In the genomic region with DNA sequence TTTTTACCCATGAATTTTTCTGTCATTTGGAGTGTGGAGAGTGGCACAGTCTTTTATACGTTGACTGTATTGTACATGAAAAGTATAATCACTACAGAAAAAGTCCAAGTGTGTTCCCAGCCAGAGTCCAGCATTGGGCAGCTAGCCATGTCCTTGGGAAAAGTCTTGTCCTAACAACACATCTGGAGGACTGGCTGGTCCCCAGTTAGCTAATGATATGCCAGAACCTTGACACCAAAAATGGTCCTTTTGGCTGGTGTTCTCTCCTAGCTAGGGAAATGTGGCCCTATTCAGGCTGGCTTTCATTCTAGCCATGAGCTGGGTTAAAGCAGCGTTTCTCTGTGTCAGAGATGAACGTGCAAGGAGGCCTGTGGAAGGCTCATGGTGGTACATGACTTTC, we compare ENCODE assay signal across 31 cellular contexts.
DNase-seq lines count a peak whose midpoint lies in the region; TF ChIP-seq lines count a peak whose summit lies in the region.
"Had no signal": no experiment of that assay in that cellular context is flagged by ENCODE, and none has a peak within 500 bp of the region (broad histone marks: within the 10 kb centered on the region; RNA-seq: fewer than 3 reads in every experiment).

No MANE protein-coding gene starts in this region.

- in situ Hi-C loops in transverse colon (cut with MboI; ENCODE audit: low pct_ligation_motif_present in 1 of 4, low pct_unique_long_range_greater_than_20kb in 1 of 4, low sequenced_read_pairs in 3 of 4) = no loop called here

- H3K9ac ChIP-seq in colonic mucosa (ENCODE audit: low read depth in 2 of 2, low read length in 2 of 2) (no peak overlapping the region), rectal smooth muscle tissue (ENCODE audit: low read length) (no peak overlapping the region)

- DNase-seq in colonic mucosa (peak; percentile 36), left ventricle myocardium inferior (peak; percentile 67), transverse colon (peak; percentile 20), DMS153 (lab: John Stamatoyannopoulos, UW) (no peak), Peyer's patch (no peak), DMS79 treated with DMSO at 0.1 percent for 48 hours (lab: John Stamatoyannopoulos, UW) (no peak), prostate gland (ENCODE audit: low spot score) (no peak)
- DNase-seq: activated B cell treated with CpG ODN at 0.5 μM for 24 hours; activated CD4-positive, alpha-beta T cell treated with anti-CD3 and anti-CD28 coated beads, Interleukin-2, amount 50 U/mL, for 4 hours; activated CD8-positive, alpha-beta memory T cell treated with anti-CD3 and anti-CD28 coated beads, Interleukin-2, amount 10 ng/mL, durations not matched to agents 7 days and 5 days; activated gamma-delta T cell; activated naive CD8-positive, alpha-beta T cell treated with anti-CD3 and anti-CD28 coated beads, Interleukin-2, amount 10 ng/mL, durations not matched to agents 7 days and 5 days; activated T-cell treated with anti-CD3 and anti-CD28 coated beads, Interleukin-2, amount 50 U/mL, for 4 hours; BE2C; CD8-positive, alpha-beta memory T cell; central memory CD4-positive, alpha-beta T cell; dermis blood vessel endothelial cell; DMS 273 treated with DMSO at 0.1 percent for 48 hours; endodermal cell; foreskin melanocyte; hypothalamus; NCI-H1092; NCI-H1694; NCI-H82; posterior cingulate gyrus; stimulated activated CD4-positive, alpha-beta T cell treated with anti-CD3 and anti-CD28 coated beads, Interleukin-15, amount 100 ng/mL, for 24 hours; stimulated activated CD4-positive, alpha-beta T cell treated with anti-CD3 and anti-CD28 coated beads, Interleukin-4, amount 100 ng/mL, for 4 hours had no signal

- H3K27me3 ChIP-seq in colonic mucosa (no peaks in the 10 kb centered on the region), left ventricle myocardium inferior (ENCODE audit: low read depth) (no peaks in the 10 kb centered on the region), rectal smooth muscle tissue (ENCODE audit: control insufficient read depth, insufficient read depth, low read length) (no peaks in the 10 kb centered on the region), transverse colon (no peaks in the 10 kb centered on the region), Peyer's patch (no peaks in the 10 kb centered on the region), prostate gland (replicated peaks; ENCODE audit: insufficient read depth) (no peaks in the 10 kb centered on the region)
- H3K27me3 ChIP-seq: BE2C, vagina had no signal

- H3K9me3 ChIP-seq in colonic mucosa (no peaks in the 10 kb centered on the region), left ventricle myocardium inferior (replicated peaks) (no peaks in the 10 kb centered on the region), transverse colon (no peaks in the 10 kb centered on the region), Peyer's patch (no peaks in the 10 kb centered on the region), prostate gland (no peaks in the 10 kb centered on the region)
- H3K9me3 ChIP-seq: BE2C, vagina had no signal

- intact Hi-C loops in colonic mucosa (cut with DNase I) = no loop called here
- intact Hi-C loops in left ventricle myocardium inferior (cut with micrococcal nuclease) = loop anchor here (10.0 kb wide), 1 partner anchor 143 kb away; the partner anchor contains the start of gene LRCH1
- intact Hi-C loops in transverse colon (cut with DNase I; ENCODE audit: low total_unique reads) = no loop called here
- intact Hi-C loops in prostate gland (cut with DNase I) = no loop called here

- WGBS in transverse colon (ENCODE audit: low coverage in 1 of 2), 2 donors = 76 to 88% methylated on average over 1 to 3 of the region's 3 CpGs
- WGBS in prostate gland = 48% methylated on average over 3 of the region's 3 CpGs

- H3K4me1 ChIP-seq in colonic mucosa (peaks cover 4% of the 10 kb centered on the region), left ventricle myocardium inferior (peaks cover 24% of the 10 kb centered on the region), rectal smooth muscle tissue (ENCODE audit: control insufficient read depth, insufficient read depth, low read length) (peaks cover 15% of the 10 kb centered on the region), transverse colon (peaks cover 0 to 15% (median 7%) of the 10 kb centered on the region in 4 donors), Peyer's patch (peaks cover 0 to 7% (median 0%) of the 10 kb centered on the region in 4 donors), prostate gland (replicated peaks) (no peaks in the 10 kb centered on the region)
- H3K4me1 ChIP-seq: BE2C, vagina had no signal

- TF ChIP-seq CTCF in colonic mucosa (IDR thresholded peaks at IDR 0.05) (no peak), left ventricle myocardium inferior (IDR thresholded peaks at IDR 0.05; ENCODE audit: borderline replicate concordance) (no peak), transverse colon (IDR thresholded peaks at IDR 0.05) (no peak), Peyer's patch (IDR thresholded peaks at IDR 0.05) (no peak), prostate gland (IDR thresholded peaks at IDR 0.05) (no peak)

- H3K27ac ChIP-seq in colonic mucosa (no peak overlapping the region), left ventricle myocardium inferior (replicated peaks) (peak overlapping the region; percentile 61), rectal smooth muscle tissue (ENCODE audit: low read depth, low read length) (peak overlapping the region; percentile 61), transverse colon (peak overlapping the region in 3 of 4 donors; percentile 7 to 45 (median 9)), Peyer's patch (peak overlapping the region in 1 of 4 donors; percentile 19), prostate gland (no peak overlapping the region)
- H3K27ac ChIP-seq: SK-N-MC, vagina had no signal

- H3K36me3 ChIP-seq in colonic mucosa (no peaks in the 10 kb centered on the region), left ventricle myocardium inferior (peaks cover 73% of the 10 kb centered on the region), rectal smooth muscle tissue (ENCODE audit: control insufficient read depth, insufficient read depth, low read length) (peaks cover 7% of the 10 kb centered on the region), transverse colon (peaks cover 0 to 25% (median 9%) of the 10 kb centered on the region in 4 donors), Peyer's patch (peaks cover 0 to 54% (median 0%) of the 10 kb centered on the region in 3 donors), prostate gland (peaks cover 0 to 5% of the 10 kb centered on the region in 2 donors)

- H3K4me3 ChIP-seq in colonic mucosa (no peak overlapping the region), left ventricle myocardium inferior (no peak overlapping the region), rectal smooth muscle tissue (ENCODE audit: low read length) (no peak overlapping the region), transverse colon (no peak overlapping the region), Peyer's patch (no peak overlapping the region), prostate gland (no peak overlapping the region)
- H3K4me3 ChIP-seq: GM12878, SK-N-MC, vagina had no signal

- no peak for TF ChIP-seq EP300 in transverse colon (IDR thresholded peaks at IDR 0.05; ENCODE audit: low read depth)

- TF ChIP-seq POLR2A in transverse colon (IDR thresholded peaks at IDR 0.05) (no peak), Peyer's patch (IDR thresholded peaks at IDR 0.05) (no peak), prostate gland (IDR thresholded peaks at IDR 0.05) (no peak)

Comparison
In these comparisons a context has a peak if more than half of its experiments do, and no peak if none do; other contexts are left out.
1. DNase-seq: peak in colonic mucosa (single experiment), left ventricle myocardium inferior (single experiment) and transverse colon (single experiment); none in DMS153 (single experiment), Peyer's patch (0 of 3), DMS79 treated with DMSO at 0.1 percent for 48 hours (single experiment) and prostate gland (single experiment).
2. H3K27ac ChIP-seq: peak in left ventricle myocardium inferior (single experiment), rectal smooth muscle tissue (single experiment) and transverse colon (3 of 4); none in colonic mucosa (single experiment) and prostate gland (0 of 2).